ENCODE assay signal across 2 cellular contexts in the genomic region with DNA sequence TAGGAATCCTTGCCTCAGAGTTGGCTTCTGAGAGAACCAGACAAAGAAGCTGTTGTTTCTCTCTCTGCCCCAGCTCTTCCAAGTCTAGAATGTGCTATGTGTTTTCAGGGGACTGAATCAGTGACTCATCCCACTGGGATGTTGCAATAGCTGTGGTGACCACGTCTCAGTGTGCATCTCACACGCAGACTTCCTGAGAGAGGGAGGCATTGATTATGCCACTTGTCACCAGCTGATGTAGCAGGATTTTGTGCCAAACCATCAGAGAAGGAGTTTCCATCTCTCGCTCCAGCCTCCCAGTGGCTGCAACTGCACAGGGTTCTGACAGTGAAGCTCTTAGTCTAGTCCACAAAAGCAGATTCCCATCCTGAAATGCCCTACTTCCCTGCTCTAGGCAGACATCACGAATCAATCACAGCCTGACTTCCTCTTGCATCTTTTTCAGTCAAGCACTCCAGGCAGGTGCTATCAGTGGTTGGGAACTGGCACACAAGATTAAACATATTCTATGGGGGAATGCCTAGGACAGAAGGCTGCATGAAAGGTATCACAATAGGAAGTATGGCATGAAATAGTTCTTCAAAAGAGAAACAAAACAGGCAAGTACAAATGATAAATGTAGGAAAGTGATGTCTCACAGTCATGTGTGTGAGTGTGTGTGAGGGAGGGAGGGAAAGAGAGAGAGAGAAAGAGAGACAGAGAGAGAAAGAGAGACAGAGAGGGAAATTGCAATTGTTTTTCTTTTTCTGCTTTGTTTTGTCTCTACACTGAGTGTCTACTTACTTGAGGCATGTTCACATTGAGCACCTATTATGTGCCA.
TF ChIP-seq lines count a peak whose summit lies in the region.

No MANE protein-coding gene starts in this region.

TF ChIP-seq in A549, 52 proteins besides CTCF, POLR2A, EP300 and RAD21 (continued from another document):
- TF ChIP-seq HES2 (IDR thresholded peaks at IDR 0.05) (peak; percentile 50; the same call in 1 of the 2 replicates), CEBPB (IDR thresholded peaks at IDR 0.05) (peak; percentile 91 to 99), JUN (IDR thresholded peaks at IDR 0.05) (peak; percentile 60 to 65; a peak in 3 of 5 replicates)
- TF ChIP-seq, protein P1, sequence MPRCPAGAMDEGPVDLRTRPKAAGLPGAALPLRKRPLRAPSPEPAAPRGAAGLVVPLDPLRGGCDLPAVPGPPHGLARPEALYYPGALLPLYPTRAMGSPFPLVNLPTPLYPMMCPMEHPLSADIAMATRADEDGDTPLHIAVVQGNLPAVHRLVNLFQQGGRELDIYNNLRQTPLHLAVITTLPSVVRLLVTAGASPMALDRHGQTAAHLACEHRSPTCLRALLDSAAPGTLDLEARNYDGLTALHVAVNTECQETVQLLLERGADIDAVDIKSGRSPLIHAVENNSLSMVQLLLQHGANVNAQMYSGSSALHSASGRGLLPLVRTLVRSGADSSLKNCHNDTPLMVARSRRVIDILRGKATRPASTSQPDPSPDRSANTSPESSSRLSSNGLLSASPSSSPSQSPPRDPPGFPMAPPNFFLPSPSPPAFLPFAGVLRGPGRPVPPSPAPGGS (IDR thresholded peaks at IDR 0.05) = 0 out of 3 replicates have a peak, but pooled peaks have one; percentile 46

TF ChIP-seq in GM23338, 12 proteins besides CTCF, POLR2A, EP300 and RAD21 (continued from another document):
- TF ChIP-seq, protein P2, sequence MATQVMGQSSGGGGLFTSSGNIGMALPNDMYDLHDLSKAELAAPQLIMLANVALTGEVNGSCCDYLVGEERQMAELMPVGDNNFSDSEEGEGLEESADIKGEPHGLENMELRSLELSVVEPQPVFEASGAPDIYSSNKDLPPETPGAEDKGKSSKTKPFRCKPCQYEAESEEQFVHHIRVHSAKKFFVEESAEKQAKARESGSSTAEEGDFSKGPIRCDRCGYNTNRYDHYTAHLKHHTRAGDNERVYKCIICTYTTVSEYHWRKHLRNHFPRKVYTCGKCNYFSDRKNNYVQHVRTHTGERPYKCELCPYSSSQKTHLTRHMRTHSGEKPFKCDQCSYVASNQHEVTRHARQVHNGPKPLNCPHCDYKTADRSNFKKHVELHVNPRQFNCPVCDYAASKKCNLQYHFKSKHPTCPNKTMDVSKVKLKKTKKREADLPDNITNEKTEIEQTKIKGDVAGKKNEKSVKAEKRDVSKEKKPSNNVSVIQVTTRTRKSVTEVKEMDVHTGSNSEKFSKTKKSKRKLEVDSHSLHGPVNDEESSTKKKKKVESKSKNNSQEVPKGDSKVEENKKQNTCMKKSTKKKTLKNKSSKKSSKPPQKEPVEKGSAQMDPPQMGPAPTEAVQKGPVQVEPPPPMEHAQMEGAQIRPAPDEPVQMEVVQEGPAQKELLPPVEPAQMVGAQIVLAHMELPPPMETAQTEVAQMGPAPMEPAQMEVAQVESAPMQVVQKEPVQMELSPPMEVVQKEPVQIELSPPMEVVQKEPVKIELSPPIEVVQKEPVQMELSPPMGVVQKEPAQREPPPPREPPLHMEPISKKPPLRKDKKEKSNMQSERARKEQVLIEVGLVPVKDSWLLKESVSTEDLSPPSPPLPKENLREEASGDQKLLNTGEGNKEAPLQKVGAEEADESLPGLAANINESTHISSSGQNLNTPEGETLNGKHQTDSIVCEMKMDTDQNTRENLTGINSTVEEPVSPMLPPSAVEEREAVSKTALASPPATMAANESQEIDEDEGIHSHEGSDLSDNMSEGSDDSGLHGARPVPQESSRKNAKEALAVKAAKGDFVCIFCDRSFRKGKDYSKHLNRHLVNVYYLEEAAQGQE (IDR thresholded peaks at IDR 0.05; ENCODE audit: unreplicated experiment) = no peak
- TF ChIP-seq EZH2 (IDR thresholded peaks at IDR 0.05; ENCODE audit: low read depth, unreplicated experiment) (no peak), CREB1 (CRISPR knock-in tag; IDR thresholded peaks at IDR 0.05; ENCODE audit: low read depth) (no peak)
- TF ChIP-seq, protein P3, sequence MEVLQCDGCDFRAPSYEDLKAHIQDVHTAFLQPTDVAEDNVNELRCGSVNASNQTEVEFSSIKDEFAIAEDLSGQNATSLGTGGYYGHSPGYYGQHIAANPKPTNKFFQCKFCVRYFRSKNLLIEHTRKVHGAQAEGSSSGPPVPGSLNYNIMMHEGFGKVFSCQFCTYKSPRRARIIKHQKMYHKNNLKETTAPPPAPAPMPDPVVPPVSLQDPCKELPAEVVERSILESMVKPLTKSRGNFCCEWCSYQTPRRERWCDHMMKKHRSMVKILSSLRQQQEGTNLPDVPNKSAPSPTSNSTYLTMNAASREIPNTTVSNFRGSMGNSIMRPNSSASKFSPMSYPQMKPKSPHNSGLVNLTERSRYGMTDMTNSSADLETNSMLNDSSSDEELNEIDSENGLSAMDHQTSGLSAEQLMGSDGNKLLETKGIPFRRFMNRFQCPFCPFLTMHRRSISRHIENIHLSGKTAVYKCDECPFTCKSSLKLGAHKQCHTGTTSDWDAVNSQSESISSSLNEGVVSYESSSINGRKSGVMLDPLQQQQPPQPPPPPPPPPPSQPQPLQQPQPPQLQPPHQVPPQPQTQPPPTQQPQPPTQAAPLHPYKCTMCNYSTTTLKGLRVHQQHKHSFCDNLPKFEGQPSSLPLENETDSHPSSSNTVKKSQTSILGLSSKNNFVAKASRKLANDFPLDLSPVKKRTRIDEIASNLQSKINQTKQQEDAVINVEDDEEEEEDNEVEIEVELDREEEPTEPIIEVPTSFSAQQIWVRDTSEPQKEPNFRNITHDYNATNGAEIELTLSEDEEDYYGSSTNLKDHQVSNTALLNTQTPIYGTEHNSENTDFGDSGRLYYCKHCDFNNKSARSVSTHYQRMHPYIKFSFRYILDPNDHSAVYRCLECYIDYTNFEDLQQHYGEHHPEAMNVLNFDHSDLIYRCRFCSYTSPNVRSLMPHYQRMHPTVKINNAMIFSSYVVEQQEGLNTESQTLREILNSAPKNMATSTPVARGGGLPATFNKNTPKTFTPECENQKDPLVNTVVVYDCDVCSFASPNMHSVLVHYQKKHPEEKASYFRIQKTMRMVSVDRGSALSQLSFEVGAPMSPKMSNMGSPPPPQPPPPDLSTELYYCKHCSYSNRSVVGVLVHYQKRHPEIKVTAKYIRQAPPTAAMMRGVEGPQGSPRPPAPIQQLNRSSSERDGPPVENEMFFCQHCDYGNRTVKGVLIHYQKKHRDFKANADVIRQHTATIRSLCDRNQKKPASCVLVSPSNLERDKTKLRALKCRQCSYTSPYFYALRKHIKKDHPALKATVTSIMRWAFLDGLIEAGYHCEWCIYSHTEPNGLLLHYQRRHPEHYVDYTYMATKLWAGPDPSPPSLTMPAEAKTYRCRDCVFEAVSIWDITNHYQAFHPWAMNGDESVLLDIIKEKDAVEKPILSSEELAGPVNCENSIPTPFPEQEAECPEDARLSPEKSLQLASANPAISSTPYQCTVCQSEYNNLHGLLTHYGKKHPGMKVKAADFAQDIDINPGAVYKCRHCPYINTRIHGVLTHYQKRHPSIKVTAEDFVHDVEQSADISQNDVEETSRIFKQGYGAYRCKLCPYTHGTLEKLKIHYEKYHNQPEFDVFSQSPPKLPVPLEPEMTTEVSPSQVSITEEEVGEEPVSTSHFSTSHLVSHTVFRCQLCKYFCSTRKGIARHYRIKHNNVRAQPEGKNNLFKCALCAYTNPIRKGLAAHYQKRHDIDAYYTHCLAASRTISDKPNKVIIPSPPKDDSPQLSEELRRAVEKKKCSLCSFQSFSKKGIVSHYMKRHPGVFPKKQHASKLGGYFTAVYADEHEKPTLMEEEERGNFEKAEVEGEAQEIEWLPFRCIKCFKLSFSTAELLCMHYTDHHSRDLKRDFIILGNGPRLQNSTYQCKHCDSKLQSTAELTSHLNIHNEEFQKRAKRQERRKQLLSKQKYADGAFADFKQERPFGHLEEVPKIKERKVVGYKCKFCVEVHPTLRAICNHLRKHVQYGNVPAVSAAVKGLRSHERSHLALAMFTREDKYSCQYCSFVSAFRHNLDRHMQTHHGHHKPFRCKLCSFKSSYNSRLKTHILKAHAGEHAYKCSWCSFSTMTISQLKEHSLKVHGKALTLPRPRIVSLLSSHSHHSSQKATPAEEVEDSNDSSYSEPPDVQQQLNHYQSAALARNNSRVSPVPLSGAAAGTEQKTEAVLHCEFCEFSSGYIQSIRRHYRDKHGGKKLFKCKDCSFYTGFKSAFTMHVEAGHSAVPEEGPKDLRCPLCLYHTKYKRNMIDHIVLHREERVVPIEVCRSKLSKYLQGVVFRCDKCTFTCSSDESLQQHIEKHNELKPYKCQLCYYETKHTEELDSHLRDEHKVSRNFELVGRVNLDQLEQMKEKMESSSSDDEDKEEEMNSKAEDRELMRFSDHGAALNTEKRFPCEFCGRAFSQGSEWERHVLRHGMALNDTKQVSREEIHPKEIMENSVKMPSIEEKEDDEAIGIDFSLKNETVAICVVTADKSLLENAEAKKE (CRISPR knock-in tag; IDR thresholded peaks at IDR 0.05) = no peak
